In the genomic region with DNA sequence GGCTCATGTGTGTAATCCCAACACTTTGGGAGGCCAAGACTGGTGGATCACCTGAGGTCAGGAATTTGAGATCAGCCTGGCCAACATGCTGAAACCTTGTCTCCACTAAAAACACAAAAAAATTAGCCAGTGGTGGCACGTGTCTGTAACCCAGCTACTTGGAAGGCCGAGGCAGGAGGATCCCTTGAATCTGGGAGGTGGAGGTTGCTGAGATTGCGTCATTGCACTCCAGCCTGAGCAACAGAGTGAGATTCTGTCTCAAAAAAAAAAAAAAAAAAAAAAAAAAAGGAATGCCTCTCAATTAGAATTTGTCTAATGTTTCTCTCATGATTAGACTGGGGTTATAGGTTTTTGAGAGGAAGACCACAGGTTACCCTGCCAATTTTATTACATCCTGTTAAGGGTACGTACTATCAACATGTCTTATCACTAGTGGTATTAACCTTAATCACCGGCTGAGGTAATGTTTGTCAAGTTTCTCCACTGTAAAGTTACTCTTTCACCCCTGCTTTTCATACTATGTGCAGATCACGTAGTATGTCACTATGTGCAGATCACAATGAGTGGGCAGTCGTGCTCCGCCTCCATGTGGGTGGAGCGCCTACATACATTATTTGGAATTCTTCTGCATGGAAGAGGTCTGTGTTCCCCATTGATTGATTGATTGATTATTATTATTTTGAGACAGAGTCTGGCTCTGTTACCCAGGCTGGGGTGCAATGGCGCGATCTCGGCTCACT, we compare ENCODE assay signal across 21 cellular contexts. TPM values are rescaled to one million over a fixed set of nuclear protein-coding genes. Genes with fewer than 3 reads are reported as not detected.
"Had no signal": no experiment of that assay in that cellular context is flagged by ENCODE, and none has a peak within 500 bp of the region (broad histone marks: within the 10 kb centered on the region; RNA-seq: fewer than 3 reads in every experiment).

No MANE protein-coding gene starts in this region.

- H3K9ac ChIP-seq: parathyroid adenoma had no signal

- DNase-seq: effector CD8-positive, alpha-beta T cell; heart left ventricle; hypothalamus; mammary epithelial cell; naive thymus-derived CD4-positive, alpha-beta T cell; nephron progenitor cell; retina; sigmoid colon; stimulated activated CD4-positive, alpha-beta T cell treated with anti-CD3 and anti-CD28 coated beads, Interleukin-12 subunit alpha, Interleukin-12 subunit beta, amount 100 ng/mL, for 4 hours; stimulated activated naive CD4-positive, alpha-beta T cell; stomach; substantia nigra; trophoblast cell had no signal

- H3K36me3 ChIP-seq: heart left ventricle, sigmoid colon, stomach had no signal

- FAIRE-seq: frontal cortex, islet of Langerhans, urothelium cell line had no signal

- H3K9me3 Mint-ChIP-seq: naive thymus-derived CD4-positive, alpha-beta T cell; nephron progenitor cell had no signal

- H3K4me1 ChIP-seq: parathyroid adenoma, psoas muscle, sigmoid colon had no signal

- H3K36me3 Mint-ChIP-seq: naive thymus-derived CD4-positive, alpha-beta T cell had no signal

- H3K79me2 ChIP-seq: parathyroid adenoma had no signal

- H2AFZ ChIP-seq: parathyroid adenoma had no signal

- ATAC-seq: heart left ventricle; left lobe of liver; naive thymus-derived CD4-positive, alpha-beta T cell; psoas muscle had no signal

- H3K9me3 ChIP-seq: heart left ventricle, psoas muscle, sigmoid colon, stomach had no signal

- H3K4me3 Mint-ChIP-seq: naive thymus-derived CD4-positive, alpha-beta T cell; nephron progenitor cell had no signal

- H3K4me3 ChIP-seq: coronary artery, heart left ventricle, psoas muscle, sigmoid colon, skin epidermis, stomach had no signal

- H3K27me3 ChIP-seq: heart left ventricle, sigmoid colon, stomach had no signal

- H3K27ac Mint-ChIP-seq: nephron progenitor cell had no signal

- H3K27ac ChIP-seq: coronary artery, heart left ventricle, parathyroid adenoma, psoas muscle, sigmoid colon, skin epidermis, stomach had no signal

RNA-seq across cellular contexts. Expression of a gene that starts 8.8 kb away (rescaled TPM):
- polyA plus RNA-seq: naive thymus-derived CD4-positive, alpha-beta T cell had no signal

RNA-seq across cellular contexts. Expression of a gene that starts 36.6 kb away (rescaled TPM):
- total RNA-seq: frontal cortex, mammary epithelial cell had no signal
- polyA plus RNA-seq: mammary epithelial cell; naive thymus-derived CD4-positive, alpha-beta T cell had no signal
